Comparison of ENCODE assay signal across 20 cellular contexts in the genomic region with DNA sequence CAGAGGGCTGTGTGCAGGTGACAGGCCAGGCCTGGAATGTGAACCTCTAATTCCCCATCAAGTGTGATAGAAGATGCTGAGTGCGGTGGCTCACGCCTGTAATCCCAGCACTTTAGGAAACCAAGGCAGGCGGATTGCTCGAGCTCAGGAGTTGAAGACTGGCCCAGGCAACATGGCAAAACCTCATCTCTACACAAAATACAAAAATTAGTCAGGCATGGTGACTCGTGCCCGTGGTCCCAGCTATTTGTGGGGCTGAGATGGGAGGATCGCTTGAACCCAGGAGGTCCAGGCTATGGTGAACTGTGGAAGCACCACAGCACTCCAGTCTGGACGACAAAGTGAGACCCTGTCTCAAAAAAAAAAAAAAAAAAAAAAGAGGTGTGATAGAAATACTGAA. TPM values are rescaled to one million over a fixed set of nuclear protein-coding genes. Genes with fewer than 3 reads are reported as not detected.
A peak's percentile ranks its signal among the peaks of the same experiment; 100 is the strongest.
DNase-seq lines count a peak whose midpoint lies in the region; ATAC-seq lines count a peak whose summit lies in the region.
"Had no signal": no experiment of that assay in that cellular context is flagged by ENCODE, and none has a peak within 500 bp of the region (broad histone marks: within the 10 kb centered on the region; RNA-seq: fewer than 3 reads in every experiment).

No MANE protein-coding gene starts in this region.

- H4K91ac ChIP-seq in trophoblast cell (ENCODE audit: low read depth, low read length), result no peak overlapping the region

- H2BK12ac ChIP-seq in trophoblast cell (ENCODE audit: low read length), result peak overlapping the region; percentile 66

- H3K79me1 ChIP-seq in trophoblast cell (ENCODE audit: low read length), result peaks cover 2% of the 10 kb centered on the region

- no peak overlapping the region for H3K4me3 Mint-ChIP-seq in activated T-cell treated with anti-CD3 and anti-CD28 coated beads, Interleukin-2, amount 50 U/mL, for 72 hours
- H3K4me3 Mint-ChIP-seq in activated T-cell treated with anti-CD3 and anti-CD28 coated beads, Interleukin-2, amount 50 U/mL, for 4 hours, result no peak overlapping the region
- H3K4me3 Mint-ChIP-seq: CD14-positive monocyte, GM23338 had no signal

- peaks cover 18% of the 10 kb centered on the region for H3K4me1 ChIP-seq in GM23248 (ENCODE audit: insufficient read depth)
- peaks cover 3 to 6% of the 10 kb centered on the region in 2 experiments for H3K4me1 ChIP-seq in trophoblast cell (ENCODE audit: control insufficient read depth in 1 of 2, insufficient read depth in 2 of 2, low read length in 2 of 2)

- no peak overlapping the region for H3K23ac ChIP-seq in trophoblast cell (ENCODE audit: low read length)

- no peaks in the 10 kb centered on the region for H3K9me3 ChIP-seq in GM23248 (ENCODE audit: low read depth)
- no peaks in the 10 kb centered on the region for H3K9me3 ChIP-seq in trophoblast cell (ENCODE audit: insufficient read depth, low read depth, low read length)

- no peak overlapping the region for H4K8ac ChIP-seq in trophoblast cell (ENCODE audit: low read depth, low read length)

- H3K27me3 ChIP-seq in GM23248 (replicated peaks; ENCODE audit: insufficient read depth) (no peaks in the 10 kb centered on the region), trophoblast cell (ENCODE audit: insufficient read depth, low read length) (no peaks in the 10 kb centered on the region)

- peak; percentile 2 to 7 for DNase-seq in activated T-cell treated with anti-CD3 and anti-CD28 coated beads, Interleukin-2, amount 50 U/mL, for 72 hours
- no peak for DNase-seq in activated T-cell treated with anti-CD3 and anti-CD28 coated beads, Interleukin-2, amount 50 U/mL, for 4 hours
- DNase-seq in GM23248 (peak; percentile 29), M059J (ENCODE audit: low read depth) (peak; percentile 51), trophoblast cell (no peak), NCI-H2227 treated with DMSO at 0.1 percent for 48 hours (lab: John Stamatoyannopoulos, UW) (no peak)
- DNase-seq: ACHN, DMS79 treated with DMSO at 0.1 percent for 48 hours, GDM1, MV-4-11, NCI-H1417, NCI-H187, NCI-H2107, NCI-H510A treated with DMSO at 0.1 percent for 48 hours, NCI-H774, Right ventricle myocardium superior had no signal

- H2AFZ ChIP-seq in GM23248 (no peak overlapping the region), trophoblast cell (ENCODE audit: insufficient read depth, low read length, poor library complexity) (no peak overlapping the region)
- H2AFZ ChIP-seq: GM23338 had no signal

- no peaks in the 10 kb centered on the region for H3K9me2 ChIP-seq in GM23248 (ENCODE audit: insufficient read depth)

- H3K14ac ChIP-seq in trophoblast cell (ENCODE audit: low read length), result no peak overlapping the region

- H3K4me3 ChIP-seq in GM23248 (no peak overlapping the region), trophoblast cell (ENCODE audit: low read depth, low read length) (no peak overlapping the region)
- H3K4me3 ChIP-seq: GM23338 had no signal

- H3K4me1 Mint-ChIP-seq in activated T-cell treated with anti-CD3 and anti-CD28 coated beads, Interleukin-2, amount 50 U/mL, for 72 hours (ENCODE audit: low read depth), result no peaks in the 10 kb centered on the region
- no peaks in the 10 kb centered on the region for H3K4me1 Mint-ChIP-seq in activated T-cell treated with anti-CD3 and anti-CD28 coated beads, Interleukin-2, amount 50 U/mL, for 4 hours (ENCODE audit: low read depth)

- WGBS in GM23248 (ENCODE audit: low coverage in 1 of 2, low lambda C conversion rate in 2 of 2, missing lambda C conversion rate in 2 of 2), 2 experiments, result 87 to 88% methylated on average over 8 of the region's 8 CpGs
- no CpG with 5 or more reads among the region's 8 CpGs for WGBS in trophoblast cell (ENCODE audit: extremely low coverage, insufficient coverage, insufficient read length)

- H3K4me2 ChIP-seq in GM23248 (ENCODE audit: unreplicated experiment) (no peak overlapping the region), trophoblast cell (ENCODE audit: low read length) (no peak overlapping the region)
- H3K4me2 ChIP-seq: GM23338 had no signal

- H3K9me3 Mint-ChIP-seq in activated T-cell treated with anti-CD3 and anti-CD28 coated beads, Interleukin-2, amount 50 U/mL, for 72 hours, result no peaks in the 10 kb centered on the region
- H3K9me3 Mint-ChIP-seq in activated T-cell treated with anti-CD3 and anti-CD28 coated beads, Interleukin-2, amount 50 U/mL, for 4 hours, result no peaks in the 10 kb centered on the region
- H3K9me3 Mint-ChIP-seq: GM23338 had no signal

- peak overlapping the region; percentile 46 for H2AK5ac ChIP-seq in trophoblast cell (ENCODE audit: low read length)

- 0 out of 2 replicates have a peak, but pooled peaks cover 5% of the 10 kb centered on the region for H3F3A ChIP-seq in GM23248 (ENCODE audit: insufficient read depth)

- ATAC-seq in activated T-cell treated with anti-CD3 and anti-CD28 coated beads, Interleukin-2, amount 50 U/mL, for 72 hours (replicated peaks in 1 of 2), result peak in 1 of 2 donors; percentile 24
- no peak for ATAC-seq in activated T-cell treated with anti-CD3 and anti-CD28 coated beads, Interleukin-2, amount 50 U/mL, for 4 hours
- no peak for ATAC-seq in GM21619 (IDR thresholded peaks at IDR 0.05; ENCODE audit: unreplicated experiment)
- ATAC-seq: GM23338, HCT116 had no signal

- H3K27ac ChIP-seq in GM23248 (no peak overlapping the region), trophoblast cell (ENCODE audit: low read depth, low read length) (no peak overlapping the region)

- H2BK5ac ChIP-seq in trophoblast cell (ENCODE audit: low read depth, low read length, poor library complexity), result no peak overlapping the region

- H2BK120ac ChIP-seq in trophoblast cell (ENCODE audit: insufficient read depth, low read length, poor library complexity), result peak overlapping the region; percentile 2

- H4K20me1 ChIP-seq in GM23248 (ENCODE audit: insufficient read depth), result no peaks in the 10 kb centered on the region

- H3K79me2 ChIP-seq in GM23248 (ENCODE audit: insufficient read depth), result no peaks in the 10 kb centered on the region
- H3K79me2 ChIP-seq in trophoblast cell (ENCODE audit: control insufficient read depth, insufficient read depth, low read length, poor library complexity), result no peaks in the 10 kb centered on the region

- H3K4ac ChIP-seq in trophoblast cell (ENCODE audit: low read depth, low read length), result no peak overlapping the region

- no peak overlapping the region for H3K27ac Mint-ChIP-seq in activated T-cell treated with anti-CD3 and anti-CD28 coated beads, Interleukin-2, amount 50 U/mL, for 72 hours
- H3K27ac Mint-ChIP-seq: GM23338 had no signal

- no peak overlapping the region for H3K18ac ChIP-seq in trophoblast cell (ENCODE audit: low read length)

- H3K9ac ChIP-seq in GM23248 (no peak overlapping the region), trophoblast cell (ENCODE audit: low read length) (no peak overlapping the region)

- H3K27me3 Mint-ChIP-seq in activated T-cell treated with anti-CD3 and anti-CD28 coated beads, Interleukin-2, amount 50 U/mL, for 72 hours (ENCODE audit: low read depth), result peaks cover 5% of the 10 kb centered on the region
- H3K27me3 Mint-ChIP-seq in activated T-cell treated with anti-CD3 and anti-CD28 coated beads, Interleukin-2, amount 50 U/mL, for 4 hours (ENCODE audit: low read depth), result peaks cover 5% of the 10 kb centered on the region

- peak overlapping the region; percentile 22 for H4K12ac ChIP-seq in trophoblast cell (ENCODE audit: low read depth, low read length)

- H3K36me3 Mint-ChIP-seq in activated T-cell treated with anti-CD3 and anti-CD28 coated beads, Interleukin-2, amount 50 U/mL, for 72 hours (ENCODE audit: insufficient read depth in 2 of 2), result no peaks in the 10 kb centered on the region
- H3K36me3 Mint-ChIP-seq in activated T-cell treated with anti-CD3 and anti-CD28 coated beads, Interleukin-2, amount 50 U/mL, for 4 hours (ENCODE audit: insufficient read depth), result no peaks in the 10 kb centered on the region
- H3K36me3 Mint-ChIP-seq: CD14-positive monocyte had no signal

- in situ Hi-C loops in GM23248 (cut with MboI), result no loop called here

- H3K36me3 ChIP-seq in GM23248 (ENCODE audit: low read depth) (no peaks in the 10 kb centered on the region), trophoblast cell (ENCODE audit: control insufficient read depth in 1 of 2, insufficient read depth in 2 of 2, low read length in 2 of 2) (no peaks in the 10 kb centered on the region)

RNA-seq across cellular contexts. Expression of a gene that starts 40.1 kb away (rescaled TPM):
- 100 to 1,000 TPM; 100 to 104 TPM for total RNA-seq in activated T-cell treated with anti-CD3 and anti-CD28 coated beads, Interleukin-2, amount 50 U/mL, for 72 hours
- total RNA-seq in activated T-cell treated with anti-CD3 and anti-CD28 coated beads, Interleukin-2, amount 50 U/mL, for 4 hours, result 100 to 1,000 TPM; 104 to 113 (median 110) TPM
- total RNA-seq in GM23248 (2014; rRNA removed; shearing (Covaris generic)), result 46.3 and 63.4 TPM in 2 replicates
- 45.7 and 49.5 TPM in 2 replicates for polyA plus RNA-seq in GM23248 (2016; fragmentation: Nextera tagmentation; extraction: Ambion mirVana)
- total RNA-seq in M059J (2014; rRNA removed; shearing (Covaris generic)), result 38.6 and 60.2 TPM in 2 replicates
- 74.9 and 83.2 TPM in 2 replicates for polyA plus RNA-seq in trophoblast cell (2013)

Comparison
In these comparisons a context has a peak if more than half of its experiments do, and no peak if none do; other contexts are left out.
1. DNase-seq: peak in activated T-cell treated with anti-CD3 and anti-CD28 coated beads, Interleukin-2, amount 50 U/mL, for 72 hours (2 of 2), GM23248 (single experiment) and M059J (single experiment); none in activated T-cell treated with anti-CD3 and anti-CD28 coated beads, Interleukin-2, amount 50 U/mL, for 4 hours (single experiment), trophoblast cell (0 of 2) and NCI-H2227 treated with DMSO at 0.1 percent for 48 hours (single experiment).